In genomic region chr9:85505612-85506011, GRCh38 we compare ENCODE assay signal across 34 cellular contexts.
"Had no signal": no experiment of that assay in that cellular context is flagged by ENCODE, and none has a peak within 500 bp of the region (broad histone marks: within the 10 kb centered on the region; RNA-seq: fewer than 3 reads in every experiment).

No MANE protein-coding gene starts in this region.

- H3K9me3 Mint-ChIP-seq: naive thymus-derived CD8-positive, alpha-beta T cell; neural crest cell; stimulated activated memory B cell treated with anti-CD40 and anti-IgM and Interleukin-4, amounts not matched to agents 10 μg/mL and 1 μg/mL and 100 μg/mL, for 72 hours had no signal

- H3K4me1 Mint-ChIP-seq: naive B cell; naive thymus-derived CD8-positive, alpha-beta T cell; neural crest cell; stimulated activated memory B cell treated with anti-CD40 and anti-IgM and Interleukin-4, amounts not matched to agents 10 μg/mL and 1 μg/mL and 100 μg/mL, for 72 hours; stimulated activated naive CD8-positive, alpha-beta T cell treated with anti-CD3 and anti-CD28 coated beads, Interleukin-15, amount 100 ng/mL, for 72 hours had no signal

- H3K27ac ChIP-seq: neutrophil, ovary, parathyroid adenoma, psoas muscle, right lobe of liver, skin epidermis, spleen, suprapubic skin, testis, tibial artery, transverse colon, upper lobe of right lung, uterus had no signal

- DNase-seq: naive B cell; naive thymus-derived CD8-positive, alpha-beta T cell; nephron progenitor cell; nucleus accumbens; ovary; posterior cingulate gyrus; psoas muscle; right cardiac atrium; right lobe of liver; spleen; stimulated activated CD4-positive, alpha-beta T cell treated with anti-CD3 and anti-CD28 coated beads, Interleukin-12 subunit alpha, Interleukin-12 subunit beta, amount 100 ng/mL, for 4 hours; stimulated activated CD4-positive, alpha-beta T cell treated with anti-CD3 and anti-CD28 coated beads, Interleukin-1b, Interleukin-23, amount 100 ng/mL, for 48 hours; stimulated activated CD4-positive, alpha-beta T cell treated with anti-CD3 and anti-CD28 coated beads, Interleukin-4, amount 100 ng/mL, for 1 hour; stimulated activated CD4-positive, alpha-beta T cell treated with anti-CD3 and anti-CD28 coated beads, Interleukin-4, amount 100 ng/mL, for 4 hours; stimulated activated CD8-positive, alpha-beta memory T cell treated with anti-CD3 and anti-CD28 coated beads, Interleukin-4, amount 100 ng/mL, for 48 hours; stimulated activated naive CD4-positive, alpha-beta T cell; stimulated activated naive CD8-positive, alpha-beta T cell treated with anti-CD3 and anti-CD28 coated beads, Interleukin-15, amount 100 ng/mL, for 72 hours; stimulated activated naive CD8-positive, alpha-beta T cell treated with anti-CD3 and anti-CD28 coated beads, Interleukin-15, Interleukin-2, amounts not matched to agents 100 U/mL and 50 U/mL, for 24 hours; substantia nigra; testis; tibial artery; transverse colon; upper lobe of right lung; uterus had no signal

- H3K4me3 ChIP-seq: ovary, psoas muscle, right lobe of liver, skin epidermis, smooth muscle cell, spleen, suprapubic skin, testis, tibial artery, transverse colon, upper lobe of right lung, uterus had no signal

- H3K4me3 Mint-ChIP-seq: naive B cell; naive thymus-derived CD8-positive, alpha-beta T cell; natural killer cell treated with Interleukin-12 subunit alpha and Interleukin-12 subunit beta and Interleukin-15 and Interleukin-18, amount 100 ng/mL, for 72 hours; nephron progenitor cell; neural crest cell; stimulated activated memory B cell treated with anti-CD40 and anti-IgM and Interleukin-4, amounts not matched to agents 10 μg/mL and 1 μg/mL and 100 μg/mL, for 72 hours; stimulated activated naive CD8-positive, alpha-beta T cell treated with anti-CD3 and anti-CD28 coated beads, Interleukin-15, amount 100 ng/mL, for 72 hours; type B pancreatic cell had no signal

- H3K27ac Mint-ChIP-seq: naive B cell; naive thymus-derived CD8-positive, alpha-beta T cell; natural killer cell treated with Interleukin-12 subunit alpha and Interleukin-12 subunit beta and Interleukin-15 and Interleukin-18, amount 100 ng/mL, for 72 hours; nephron progenitor cell; progenitor cell of endocrine pancreas; stimulated activated memory B cell treated with anti-CD40 and anti-IgM and Interleukin-4, amounts not matched to agents 10 μg/mL and 1 μg/mL and 100 μg/mL, for 72 hours; type B pancreatic cell had no signal

- ATAC-seq: naive thymus-derived CD8-positive, alpha-beta T cell; natural killer cell treated with Interleukin-12 subunit alpha and Interleukin-12 subunit beta and Interleukin-15 and Interleukin-18, amount 100 ng/mL, for 72 hours; psoas muscle; right cardiac atrium; right lobe of liver; stimulated activated memory B cell treated with anti-CD40 and anti-IgM and Interleukin-4, amounts not matched to agents 10 μg/mL and 1 μg/mL and 100 μg/mL, for 72 hours; stimulated activated naive CD8-positive, alpha-beta T cell treated with anti-CD3 and anti-CD28 coated beads, Interleukin-15, amount 100 ng/mL, for 72 hours; stimulated activated naive CD8-positive, alpha-beta T cell treated with anti-CD3 and anti-CD28 coated beads, Interleukin-15, Interleukin-2, amounts not matched to agents 100 U/mL and 50 U/mL, for 24 hours; upper lobe of right lung had no signal

- H3K4me1 ChIP-seq: parathyroid adenoma, psoas muscle, right lobe of liver, spleen, testis, tibial artery, transverse colon, upper lobe of right lung, uterus had no signal

- H3K9ac ChIP-seq: parathyroid adenoma had no signal

- H3K4me2 ChIP-seq: smooth muscle cell had no signal

- H3K9me3 ChIP-seq: neutrophil, ovary, psoas muscle, right lobe of liver, spleen, suprapubic skin, testis, tibial artery, transverse colon, upper lobe of right lung, uterus had no signal

- H3K27me3 ChIP-seq: neutrophil, ovary, right lobe of liver, spleen, testis, tibial artery, transverse colon, upper lobe of right lung, uterus had no signal

- H3K36me3 ChIP-seq: neutrophil, ovary, right lobe of liver, spleen, suprapubic skin, tibial artery, transverse colon, upper lobe of right lung, uterus had no signal

- H3K79me2 ChIP-seq: parathyroid adenoma had no signal

- H3K36me3 Mint-ChIP-seq: naive B cell; naive thymus-derived CD8-positive, alpha-beta T cell; stimulated activated memory B cell treated with anti-CD40 and anti-IgM and Interleukin-4, amounts not matched to agents 10 μg/mL and 1 μg/mL and 100 μg/mL, for 72 hours; type B pancreatic cell had no signal
